ENCODE assay signal across 8 cellular contexts in the genomic region with DNA sequence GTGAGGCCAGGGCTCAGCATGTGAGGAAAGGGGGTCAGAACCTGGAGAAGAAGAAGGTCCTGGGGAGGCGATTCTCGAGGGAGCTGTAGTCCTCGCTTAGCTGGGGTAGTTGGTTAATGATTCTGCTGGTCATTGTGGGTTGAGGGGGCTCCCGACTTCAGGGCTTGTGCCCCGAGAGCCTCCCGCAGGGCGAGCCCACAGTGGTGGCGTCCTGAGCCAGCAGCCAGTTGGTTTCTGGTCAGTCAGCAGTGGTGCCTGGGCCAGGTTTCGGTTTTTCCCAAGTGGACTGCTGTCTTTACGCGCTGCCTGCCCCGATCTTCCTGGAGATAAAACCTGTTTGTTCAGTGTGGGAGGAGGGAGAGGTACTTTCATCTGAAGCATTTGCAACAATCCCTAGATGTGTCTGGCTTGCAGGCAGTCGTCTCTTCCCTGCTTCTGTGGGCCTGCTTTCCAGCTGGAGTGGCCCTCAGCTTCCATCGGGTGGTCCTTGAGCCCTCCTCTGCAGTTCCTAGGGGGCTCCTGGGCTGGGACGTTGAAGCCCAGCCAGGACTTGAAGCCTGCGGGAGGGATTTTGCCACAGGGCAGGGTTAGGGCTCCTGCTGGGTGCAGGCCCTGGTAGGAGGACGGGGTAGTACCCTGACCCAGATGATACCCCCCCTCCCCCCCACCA. TPM values are rescaled to one million over a fixed set of nuclear protein-coding genes. Genes with fewer than 3 reads are reported as not detected.
DNase-seq lines count a peak whose midpoint lies in the region; ATAC-seq and TF ChIP-seq lines count a peak whose summit lies in the region.

No MANE protein-coding gene starts in this region.

- CTCF ChIA-PET in activated CD4-positive, alpha-beta T cell treated with anti-CD3 and anti-CD28 coated beads, Interleukin-2, amount 10 ng/mL, durations not matched to agents 7 days and 5 days (lab: Charles Lee), result interaction anchor here (2.1 kb wide), 1 partner anchor 8 kb away, joined by 6 read pairs; no protein-coding TSS in a partner anchor

- H3K36me3 ChIP-seq in adrenal gland (replicated peaks in 1 of 2) (peaks cover 0 to 31% of the 10 kb centered on the region in 2 donors), thymus (ENCODE audit: control insufficient read depth, insufficient read depth) (peaks cover 58% of the 10 kb centered on the region)

- peak overlapping the region in 1 of 4 donors; percentile 35 for H3K4me3 ChIP-seq in adrenal gland
- H3K4me3 ChIP-seq in thymus (ENCODE audit: low read length), result no peak overlapping the region

- no peak for TF ChIP-seq CTCF in adrenal gland (IDR thresholded peaks at IDR 0.05)

- H3K4me1 Mint-ChIP-seq in activated CD4-positive, alpha-beta T cell treated with anti-CD3 and anti-CD28 coated beads, Interleukin-2, amount 10 ng/mL, durations not matched to agents 7 days and 5 days, result peaks cover 40% of the 10 kb centered on the region

- H3K27ac ChIP-seq in adrenal gland (peak overlapping the region in 4 of 5 donors; percentile 0 to 70 (median 36)), thymus (ENCODE audit: low read depth) (peak overlapping the region; percentile 48)

- 25 to 30% (median 30%) methylated on average over 16 to 17 of the region's 17 CpGs for whole genome bisulfite sequencing in adrenal gland, 4 donors
- WGBS in thymus, result 88% methylated on average over 17 of the region's 17 CpGs

- H3K9me3 Mint-ChIP-seq in activated CD4-positive, alpha-beta T cell treated with anti-CD3 and anti-CD28 coated beads, Interleukin-2, amount 10 ng/mL, durations not matched to agents 7 days and 5 days, result no peaks in the 10 kb centered on the region

- peaks cover 44% of the 10 kb centered on the region for H3K36me3 Mint-ChIP-seq in activated CD4-positive, alpha-beta T cell treated with anti-CD3 and anti-CD28 coated beads, Interleukin-2, amount 10 ng/mL, durations not matched to agents 7 days and 5 days (ENCODE audit: low read depth)

- peak overlapping the region; percentile 80 for H3K27ac Mint-ChIP-seq in activated CD4-positive, alpha-beta T cell treated with anti-CD3 and anti-CD28 coated beads, Interleukin-2, amount 10 ng/mL, durations not matched to agents 7 days and 5 days

- ATAC-seq in left colon, result peak; percentile 8
- no peak for ATAC-seq in HG02884 (IDR thresholded peaks at IDR 0.05; ENCODE audit: unreplicated experiment)

- POLR2A ChIA-PET in activated CD4-positive, alpha-beta T cell treated with anti-CD3 and anti-CD28 coated beads, Interleukin-2, amount 10 ng/mL, durations not matched to agents 7 days and 5 days (lab: Charles Lee), result interaction anchor here (0.7 kb wide), 1 partner anchor 93 kb away, joined by 3 read pairs; no protein-coding TSS in a partner anchor

- no peaks in the 10 kb centered on the region for H3K27me3 Mint-ChIP-seq in activated CD4-positive, alpha-beta T cell treated with anti-CD3 and anti-CD28 coated beads, Interleukin-2, amount 10 ng/mL, durations not matched to agents 7 days and 5 days

- peak overlapping the region; percentile 90 for H3K4me3 Mint-ChIP-seq in activated CD4-positive, alpha-beta T cell treated with anti-CD3 and anti-CD28 coated beads, Interleukin-2, amount 10 ng/mL, durations not matched to agents 7 days and 5 days

- TF ChIP-seq POLR2A in adrenal gland (IDR thresholded peaks at IDR 0.05), result no peak

- H3K4me1 ChIP-seq in adrenal gland (replicated peaks in 1 of 2), result peaks cover 45 to 61% of the 10 kb centered on the region in 2 donors
- H3K4me1 ChIP-seq in thymus (ENCODE audit: control insufficient read depth, insufficient read depth, low read length), result peaks cover 14% of the 10 kb centered on the region

- no peak for DNase-seq in activated CD4-positive, alpha-beta T cell treated with anti-CD3 and anti-CD28 coated beads, Interleukin-2, amount 10 ng/mL, durations not matched to agents 7 days and 5 days
- no peak for DNase-seq in activated CD4-positive, alpha-beta T cell treated with anti-CD3 and anti-CD28 coated beads for 48 hours
- DNase-seq in adrenal gland (peak in 3 of 7 donors; percentile 39 to 82 (median 63)), left colon (peak; percentile 54 to 57), glomerular visceral epithelial cell (ENCODE audit: extremely low spot score) (no peak), foreskin melanocyte (no peak)

- intact Hi-C loops in adrenal gland (cut with DNase I) (no loop called here), left colon (cut with DNase I, micrococcal nuclease) (no loop called here)

- H3K9me3 ChIP-seq in adrenal gland (replicated peaks in 1 of 3), result no peaks in the 10 kb centered on the region
- H3K9me3 ChIP-seq in thymus (ENCODE audit: control insufficient read depth), result no peaks in the 10 kb centered on the region

- H3K27me3 ChIP-seq in adrenal gland, result no peaks in the 10 kb centered on the region
- H3K27me3 ChIP-seq in thymus (ENCODE audit: control insufficient read depth, insufficient read depth), result no peaks in the 10 kb centered on the region

RNA-seq across cellular contexts. Expression of a gene that starts 3.2 kb away (rescaled TPM):
- total RNA-seq in activated CD4-positive, alpha-beta T cell treated with anti-CD3 and anti-CD28 coated beads, Interleukin-2, amount 10 ng/mL, durations not matched to agents 7 days and 5 days, result 100 to 1,000 TPM; 487 to 536 TPM
- total RNA-seq in adrenal gland, result 100 to 1,000 TPM; 135 to 236 (median 194) TPM
- 100 to 1,000 TPM; 108 to 146 (median 128) TPM for polyA plus RNA-seq in adrenal gland
- 100 to 1,000 TPM; 253 to 306 TPM for total RNA-seq in left colon
- 129 TPM for polyA plus RNA-seq in thymus

RNA-seq across cellular contexts. Expression of a gene that starts 21.3 kb away (rescaled TPM):
- not detected for total RNA-seq in activated CD4-positive, alpha-beta T cell treated with anti-CD3 and anti-CD28 coated beads, Interleukin-2, amount 10 ng/mL, durations not matched to agents 7 days and 5 days
- total RNA-seq in adrenal gland (under 1 TPM in 2 of 8 donors, not detected in 6; 0.14 to 0.32 TPM), left colon (not detected)
- polyA plus RNA-seq in adrenal gland (under 1 TPM in 2 of 3 donors, not detected in 1; 0.08 to 0.10 TPM), thymus (0.16 TPM)

RNA-seq across cellular contexts. Expression of a gene that starts 27.1 kb away (rescaled TPM):
- total RNA-seq in activated CD4-positive, alpha-beta T cell treated with anti-CD3 and anti-CD28 coated beads, Interleukin-2, amount 10 ng/mL, durations not matched to agents 7 days and 5 days, result not detected
- total RNA-seq in adrenal gland, result under 1 TPM in 4 of 8 donors, not detected in 4; 0.23 to 0.87 (median 0.40) TPM
- polyA plus RNA-seq in adrenal gland, result 1 to 10 TPM in 1 of 3 donors, under 1 TPM in 1, not detected in 1; 0.30 to 1.1 TPM
- not detected for total RNA-seq in left colon
- polyA plus RNA-seq in thymus, result 5.7 TPM

RNA-seq across cellular contexts. Expression of a gene that starts 40.3 kb away (rescaled TPM):
- total RNA-seq in activated CD4-positive, alpha-beta T cell treated with anti-CD3 and anti-CD28 coated beads, Interleukin-2, amount 10 ng/mL, durations not matched to agents 7 days and 5 days, result not detected
- total RNA-seq in adrenal gland (under 1 TPM in 1 of 8 donors, not detected in 7; 0.32 TPM), left colon (not detected)
- polyA plus RNA-seq in adrenal gland (under 1 TPM in 2 of 3 donors, not detected in 1; 0.20 to 0.40 TPM), thymus (15.4 TPM)

RNA-seq across cellular contexts. Expression of a gene that starts 49.6 kb away (rescaled TPM):
- not detected for total RNA-seq in activated CD4-positive, alpha-beta T cell treated with anti-CD3 and anti-CD28 coated beads, Interleukin-2, amount 10 ng/mL, durations not matched to agents 7 days and 5 days
- total RNA-seq in adrenal gland, result under 1 TPM in 3 of 8 donors, not detected in 5; 0.11 to 0.43 (median 0.18) TPM
- under 1 TPM in 2 of 3 donors, not detected in 1; 0.08 to 0.10 TPM for polyA plus RNA-seq in adrenal gland
- total RNA-seq in left colon, result 100 to 1,000 TPM; 414 to 461 TPM
- 2.4 TPM for polyA plus RNA-seq in thymus

Comparison
In these comparisons a context has a peak if more than half of its experiments do, and no peak if none do; other contexts are left out.
1. DNase-seq: peak in left colon (2 of 2); none in activated CD4-positive, alpha-beta T cell treated with anti-CD3 and anti-CD28 coated beads, Interleukin-2, amount 10 ng/mL, durations not matched to agents 7 days and 5 days (single experiment), activated CD4-positive, alpha-beta T cell treated with anti-CD3 and anti-CD28 coated beads for 48 hours (single experiment), glomerular visceral epithelial cell (single experiment) and foreskin melanocyte (single experiment).